ENCODE assay signal across 7 cellular contexts in the genomic region with DNA sequence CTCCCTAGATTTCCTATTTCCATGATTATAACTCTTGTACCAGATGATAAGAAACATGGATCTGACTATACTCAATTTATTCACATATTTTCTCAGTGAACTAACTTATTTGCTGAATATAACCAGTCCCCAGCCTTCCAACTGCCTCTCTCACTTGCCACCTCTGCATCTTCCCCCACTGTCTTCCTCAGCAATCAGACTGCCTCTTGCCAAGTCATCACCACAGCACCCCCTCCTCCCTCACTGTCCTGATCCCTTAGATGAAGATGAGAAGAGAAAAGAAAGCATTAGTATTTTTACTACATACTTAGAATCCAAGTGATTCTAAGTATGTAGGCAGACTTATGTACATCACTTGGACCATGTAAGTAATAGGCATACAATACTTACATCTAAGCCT.
"Had no signal": no experiment of that assay in that cellular context is flagged by ENCODE, and none has a peak within 500 bp of the region (broad histone marks: within the 10 kb centered on the region; RNA-seq: fewer than 3 reads in every experiment).

No MANE protein-coding gene starts in this region.

- H2AFZ ChIP-seq: GM23248 had no signal

- H3K4me3 Mint-ChIP-seq: HFFc6 had no signal

- H3K4me1 ChIP-seq: HAP-1 had no signal

- H3K27ac Mint-ChIP-seq: HFFc6 had no signal

- DNase-seq: GOT3, H7, HFFc6, IMR-90 had no signal

- H3K36me3 ChIP-seq: HAP-1 had no signal

- H3K27ac ChIP-seq: GM23248 had no signal

- H3K4me3 ChIP-seq: GM23248, HAP-1 had no signal

- H3K9me3 ChIP-seq: HAP-1 had no signal

- ATAC-seq: HCT116 had no signal
